ENCODE assay signal across 12 cellular contexts in the genomic region with DNA sequence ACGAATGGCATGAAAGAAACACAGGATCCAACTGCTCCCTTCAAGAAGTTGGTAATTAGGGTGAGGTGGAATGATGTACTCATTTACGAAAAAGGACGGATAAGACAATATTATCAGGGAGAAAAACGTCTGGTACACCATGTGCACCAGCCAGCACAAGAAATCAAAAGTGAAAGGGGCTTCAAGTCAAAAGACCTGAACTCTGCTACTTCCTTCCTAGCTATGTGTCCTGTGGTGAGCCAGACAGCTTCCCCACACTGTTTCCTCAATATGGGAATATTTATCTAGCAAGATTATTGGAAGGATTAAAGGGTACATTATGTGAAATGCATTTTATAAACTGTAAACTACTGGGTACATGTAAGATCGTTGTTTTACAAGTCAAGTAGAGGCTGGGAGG. TPM values are rescaled to one million over a fixed set of nuclear protein-coding genes. Genes with fewer than 3 reads are reported as not detected.
A peak's percentile ranks its signal among the peaks of the same experiment; 100 is the strongest.
DNase-seq lines count a peak whose midpoint lies in the region; ATAC-seq, FAIRE-seq and TF ChIP-seq lines count a peak whose summit lies in the region.
"Had no signal": no experiment of that assay in that cellular context is flagged by ENCODE, and none has a peak within 500 bp of the region (broad histone marks: within the 10 kb centered on the region; RNA-seq: fewer than 3 reads in every experiment).

No MANE protein-coding gene starts in this region.

- H3K79me2 ChIP-seq in HepG2 (ENCODE audit: insufficient read depth, low read length): no peaks in the 10 kb centered on the region

- POLR2A ChIA-PET in HepG2 (lab: Yijun Ruan, JAX): no interaction called here

- BruUV-seq in HepG2 (replicated peaks; lab: Mats Ljungman, UMichigan): no TSS peak

- peak overlapping the region; percentile 26 to 30 (median 27) for H3K4me3 ChIP-seq in liver (ENCODE audit: low read depth in 1 of 3, low read length in 3 of 3)
- no peak overlapping the region for H3K4me3 ChIP-seq in HepG2 (replicated peaks in 1 of 3; ENCODE audit: insufficient read depth in 1 of 3, low read depth in 2 of 3, low read length in 3 of 3)
- peak overlapping the region; percentile 26 for H3K4me3 ChIP-seq in upper lobe of right lung
- H3K4me3 ChIP-seq: cardiac muscle cell had no signal

- intact Hi-C loops in HepG2 (cut with micrococcal nuclease; ENCODE audit: unreplicated experiment): no loop called here
- intact Hi-C loops in upper lobe of right lung (cut with DNase I): no loop called here

- H3K27me3 ChIP-seq in liver (ENCODE audit: control insufficient read depth in 4 of 4, insufficient read depth in 4 of 4, low read length in 3 of 4) (no peaks in the 10 kb centered on the region), HepG2 (ENCODE audit: control insufficient read depth in 1 of 2, insufficient read depth in 2 of 2, low read length in 2 of 2) (no peaks in the 10 kb centered on the region), upper lobe of right lung (no peaks in the 10 kb centered on the region)
- H3K27me3 ChIP-seq: cardiac muscle cell had no signal

- H3K27ac ChIP-seq in liver (ENCODE audit: low read depth in 1 of 2, low read length in 2 of 2) (peak overlapping the region; percentile 49 to 63), HepG2 (ENCODE audit: extremely low read length, insufficient read depth, low read length) (no peak overlapping the region), upper lobe of right lung (peak overlapping the region; percentile 7)
- H3K27ac ChIP-seq: cardiac muscle cell had no signal

- H3K27me3 Mint-ChIP-seq in central memory CD8-positive, alpha-beta T cell: no peaks in the 10 kb centered on the region

- H3K9me3 ChIP-seq in liver (ENCODE audit: control insufficient read depth in 4 of 4, low read length in 3 of 4) (no peaks in the 10 kb centered on the region), HepG2 (ENCODE audit: low read length) (no peaks in the 10 kb centered on the region), upper lobe of right lung (no peaks in the 10 kb centered on the region)

- DNase-seq in HepG2 (ENCODE audit: low spot score): no peak
- DNase-seq in central memory CD8-positive, alpha-beta T cell (ENCODE audit: low spot score in 2 of 2): no peak
- no peak for DNase-seq in upper lobe of right lung
- DNase-seq in stimulated activated CD4-positive, alpha-beta T cell treated with anti-CD3 and anti-CD28 coated beads, Interleukin-1b, Interleukin-23, amount 100 ng/mL, for 48 hours: no peak
- no peak for DNase-seq in GM19238 (ENCODE audit: insufficient read length, low spot score)
- DNase-seq: T-helper 9 cell had no signal

- H4K20me1 ChIP-seq in HepG2 (ENCODE audit: insufficient read depth, low read length): no peaks in the 10 kb centered on the region

- FAIRE-seq in HepG2 (lab: Jason Lieb, UNC): no peak
- FAIRE-seq: D721Med, H1 had no signal

- H2AFZ ChIP-seq in HepG2 (ENCODE audit: low read length): no peak overlapping the region

- H3K36me3 ChIP-seq in liver (ENCODE audit: control insufficient read depth in 4 of 4, insufficient read depth in 3 of 4, low read depth in 1 of 4, low read length in 3 of 4): no peaks in the 10 kb centered on the region
- no peaks in the 10 kb centered on the region for H3K36me3 ChIP-seq in HepG2 (replicated peaks in 1 of 2; ENCODE audit: control insufficient read depth in 1 of 2, insufficient read depth in 2 of 2, low read length in 2 of 2)
- H3K36me3 ChIP-seq in upper lobe of right lung: peaks cover 7% of the 10 kb centered on the region
- H3K36me3 ChIP-seq: cardiac muscle cell had no signal

- ATAC-seq in HepG2 (no peak), HG03196 (IDR thresholded peaks at IDR 0.05; ENCODE audit: unreplicated experiment) (peak; percentile 53), upper lobe of right lung (peak; percentile 68), HG03520 (IDR thresholded peaks at IDR 0.05; ENCODE audit: unreplicated experiment) (no peak)
- peak; percentile 67 for ATAC-seq in central memory CD8-positive, alpha-beta T cell (replicated peaks; ENCODE audit: extremely low read depth, poor library complexity, severe bottlenecking)

- CTCF ChIA-PET in HepG2 (lab: Yijun Ruan, JAX; ENCODE audit: low intra/inter-chr PET ratio, low total read pairs): no interaction called here

- TF ChIP-seq RAD21 in liver (IDR thresholded peaks at IDR 0.05) (no peak), HepG2 (CRISPR knock-in tag; IDR thresholded peaks at IDR 0.05) (no peak)

- in situ Hi-C loops in HepG2 (cut with HindIII; ENCODE audit: extremely low pct_ligation_motif_present, low pct_unique_long_range_greater_than_20kb): no loop called here

- TF ChIP-seq POLR2A in HepG2 (IDR thresholded peaks at IDR 0.05; ENCODE audit: insufficient read depth in 1 of 2, low read depth in 2 of 2, low read length in 2 of 2): no peak

- TF ChIP-seq EP300 in HepG2 (IDR thresholded peaks at IDR 0.05; ENCODE audit: low read depth in 2 of 2, low read length in 2 of 2): no peak
- TF ChIP-seq EP300 in HepG2 (CRISPR knock-in tag; IDR thresholded peaks at IDR 0.05; ENCODE audit: borderline replicate concordance): no peak

- peak overlapping the region; percentile 91 for H3K27ac Mint-ChIP-seq in central memory CD8-positive, alpha-beta T cell (ENCODE audit: low read depth)

- no peaks in the 10 kb centered on the region for H3K9me3 Mint-ChIP-seq in central memory CD8-positive, alpha-beta T cell

- peaks cover 76% of the 10 kb centered on the region for H3K4me1 Mint-ChIP-seq in central memory CD8-positive, alpha-beta T cell

- TF ChIP-seq CTCF in liver (IDR thresholded peaks at IDR 0.05; ENCODE audit: low read depth, low read length, missing input control) (no peak), HepG2 (CRISPR knock-in tag; IDR thresholded peaks at IDR 0.05) (no peak), upper lobe of right lung (IDR thresholded peaks at IDR 0.05) (no peak)

- peak overlapping the region; percentile 83 for H3K4me3 Mint-ChIP-seq in central memory CD8-positive, alpha-beta T cell

- H3K9ac ChIP-seq in liver (ENCODE audit: low read depth in 1 of 2, low read length in 2 of 2) (peak overlapping the region in 1 of 2 donors; percentile 69), HepG2 (ENCODE audit: insufficient read depth, low read depth, low read length) (no peak overlapping the region)

- H3K36me3 Mint-ChIP-seq in central memory CD8-positive, alpha-beta T cell (ENCODE audit: insufficient read depth): peaks cover 10% of the 10 kb centered on the region

- H3K4me1 ChIP-seq in liver (ENCODE audit: control insufficient read depth in 4 of 4, insufficient read depth in 4 of 4, low read length in 3 of 4) (peaks cover 8 to 47% (median 29%) of the 10 kb centered on the region in 4 donors), HepG2 (ENCODE audit: insufficient read depth, low read length) (peaks cover 26% of the 10 kb centered on the region), upper lobe of right lung (peaks cover 38% of the 10 kb centered on the region)

- H3K4me2 ChIP-seq in HepG2 (ENCODE audit: low read depth, low read length): no peak overlapping the region

- 33% methylated on average over 5 of the region's 5 CpGs for whole genome bisulfite sequencing in liver
- 93% methylated on average over 5 of the region's 5 CpGs for WGBS in HepG2 (ENCODE audit: low lambda C conversion rate)

RNA-seq across cellular contexts. Expression of gene RAB27A, which starts 33.9 kb away (rescaled TPM):
- total RNA-seq in liver: 10 to 100 TPM in 1 of 2 donors, 1 to 10 TPM in 1; 6.4 to 28.4 TPM
- polyA plus RNA-seq in liver: 10 to 100 TPM; 21.5 to 30.8 TPM
- total RNA-seq in HepG2 (2016; rRNA removed; fragmentation: Illumina TruSeq; extraction: Trizol): 3.4 and 5.8 TPM in 2 replicates
- 10.6 and 11.9 TPM in 2 replicates for total RNA-seq in HepG2 (2016; cell fraction: cytosol; rRNA removed; fragmentation: Illumina TruSeq; extraction: Trizol; ENCODE audit: low read depth)
- 4.0 and 6.0 TPM in 2 replicates for total RNA-seq in HepG2 (2016; cell fraction: insoluble cytoplasmic fraction; rRNA removed; fragmentation: Illumina TruSeq; extraction: Trizol)
- total RNA-seq in HepG2 (2016; cell fraction: membrane; rRNA removed; fragmentation: Illumina TruSeq; extraction: Trizol): 4.3 and 5.3 TPM in 2 replicates
- 2.1 and 5.3 TPM in 2 replicates for total RNA-seq in HepG2 (2016; cell fraction: nucleus; rRNA removed; fragmentation: Illumina TruSeq; extraction: Trizol)
- 6.0 and 8.1 TPM in 2 replicates for polyA plus RNA-seq in HepG2 (2011; rRNA removed)
- polyA plus RNA-seq in HepG2 (2011; cell fraction: cytosol; rRNA removed): 4.0 and 7.4 TPM in 2 replicates
- 2.2 and 3.0 TPM in 2 replicates for polyA plus RNA-seq in HepG2 (2011; cell fraction: nucleus; rRNA removed)
- 5.9 and 6.5 TPM in 2 replicates for polyA plus RNA-seq in HepG2 (2012)
- 3.2 and 5.3 TPM in 2 replicates for polyA plus RNA-seq in HepG2 (2016; cell fraction: cytosol; fragmentation: Illumina TruSeq; extraction: Trizol; ENCODE audit: low read depth)
- 18.4 and 18.6 TPM in 2 replicates for polyA plus RNA-seq in HepG2 (2016; cell fraction: insoluble cytoplasmic fraction; fragmentation: Illumina TruSeq; extraction: Trizol; ENCODE audit: low read depth)
- polyA plus RNA-seq in HepG2 (2016; cell fraction: membrane; fragmentation: Illumina TruSeq; extraction: Trizol; ENCODE audit: low read depth): 6.3 and 6.6 TPM in 2 replicates
- polyA plus RNA-seq in HepG2 (2016; cell fraction: nucleus; fragmentation: Illumina TruSeq; extraction: Trizol; ENCODE audit: insufficient read depth, low read depth): 9.7 and 9.9 TPM in 2 replicates
- 2.0 and 8.1 TPM in 2 replicates for polyA minus RNA-seq in HepG2 (2011; rRNA and poly(A)+ RNA removed; ENCODE audit: low replicate concordance)
- polyA minus RNA-seq in HepG2 (2011; cell fraction: cytosol; rRNA and poly(A)+ RNA removed): 3.1 and 6.7 TPM in 2 replicates
- 6.2 and 7.3 TPM in 2 replicates for polyA minus RNA-seq in HepG2 (2011; cell fraction: nucleus; rRNA and poly(A)+ RNA removed)
- 72.5 TPM for total RNA-seq in upper lobe of right lung

RNA-seq across cellular contexts. Expression of gene RSL24D1, which starts 59.0 kb away (rescaled TPM):
- total RNA-seq in liver (10 to 100 TPM; 17.4 to 33.3 TPM), HepG2 (2016; rRNA removed; fragmentation: Illumina TruSeq; extraction: Trizol) (100.0 and 153 TPM in 2 replicates), upper lobe of right lung (62.1 TPM)
- polyA plus RNA-seq in liver (10 to 100 TPM; 13.3 to 28.9 TPM), HepG2 (2011; rRNA removed) (43.0 and 58.8 TPM in 2 replicates)
- 44.2 and 54.5 TPM in 2 replicates for total RNA-seq in HepG2 (2016; cell fraction: cytosol; rRNA removed; fragmentation: Illumina TruSeq; extraction: Trizol; ENCODE audit: low read depth)
- 100 and 163 TPM in 2 replicates for total RNA-seq in HepG2 (2016; cell fraction: insoluble cytoplasmic fraction; rRNA removed; fragmentation: Illumina TruSeq; extraction: Trizol)
- 83.0 and 101 TPM in 2 replicates for total RNA-seq in HepG2 (2016; cell fraction: membrane; rRNA removed; fragmentation: Illumina TruSeq; extraction: Trizol)
- total RNA-seq in HepG2 (2016; cell fraction: nucleus; rRNA removed; fragmentation: Illumina TruSeq; extraction: Trizol): 54.6 and 54.9 TPM in 2 replicates
- polyA plus RNA-seq in HepG2 (2011; cell fraction: cytosol; rRNA removed): 19.6 and 32.8 TPM in 2 replicates
- 7.7 and 13.5 TPM in 2 replicates for polyA plus RNA-seq in HepG2 (2011; cell fraction: nucleus; rRNA removed)
- 125 and 131 TPM in 2 replicates for polyA plus RNA-seq in HepG2 (2012)
- polyA plus RNA-seq in HepG2 (2016; cell fraction: cytosol; fragmentation: Illumina TruSeq; extraction: Trizol; ENCODE audit: low read depth): 43.0 and 46.1 TPM in 2 replicates
- polyA plus RNA-seq in HepG2 (2016; cell fraction: insoluble cytoplasmic fraction; fragmentation: Illumina TruSeq; extraction: Trizol; ENCODE audit: low read depth): 151 and 165 TPM in 2 replicates
- polyA plus RNA-seq in HepG2 (2016; cell fraction: membrane; fragmentation: Illumina TruSeq; extraction: Trizol; ENCODE audit: low read depth): 70.7 and 77.2 TPM in 2 replicates
- 62.7 and 62.9 TPM in 2 replicates for polyA plus RNA-seq in HepG2 (2016; cell fraction: nucleus; fragmentation: Illumina TruSeq; extraction: Trizol; ENCODE audit: insufficient read depth, low read depth)
- 9.3 and 18.4 TPM in 2 replicates for polyA minus RNA-seq in HepG2 (2011; rRNA and poly(A)+ RNA removed; ENCODE audit: low replicate concordance)
- polyA minus RNA-seq in HepG2 (2011; cell fraction: cytosol; rRNA and poly(A)+ RNA removed): 26.4 and 32.4 TPM in 2 replicates
- 63.2 and 70.6 TPM in 2 replicates for polyA minus RNA-seq in HepG2 (2011; cell fraction: nucleus; rRNA and poly(A)+ RNA removed)

Comparison
In these comparisons a context has a peak if more than half of its experiments do, and no peak if none do; other contexts are left out.
1. H3K4me3 ChIP-seq: peak in liver (3 of 3) and upper lobe of right lung (single experiment); none in HepG2 (0 of 3).
2. ATAC-seq: peak in HG03196 (single experiment), central memory CD8-positive, alpha-beta T cell (single experiment) and upper lobe of right lung (single experiment); none in HepG2 (single experiment) and HG03520 (single experiment).